In the genomic region with DNA sequence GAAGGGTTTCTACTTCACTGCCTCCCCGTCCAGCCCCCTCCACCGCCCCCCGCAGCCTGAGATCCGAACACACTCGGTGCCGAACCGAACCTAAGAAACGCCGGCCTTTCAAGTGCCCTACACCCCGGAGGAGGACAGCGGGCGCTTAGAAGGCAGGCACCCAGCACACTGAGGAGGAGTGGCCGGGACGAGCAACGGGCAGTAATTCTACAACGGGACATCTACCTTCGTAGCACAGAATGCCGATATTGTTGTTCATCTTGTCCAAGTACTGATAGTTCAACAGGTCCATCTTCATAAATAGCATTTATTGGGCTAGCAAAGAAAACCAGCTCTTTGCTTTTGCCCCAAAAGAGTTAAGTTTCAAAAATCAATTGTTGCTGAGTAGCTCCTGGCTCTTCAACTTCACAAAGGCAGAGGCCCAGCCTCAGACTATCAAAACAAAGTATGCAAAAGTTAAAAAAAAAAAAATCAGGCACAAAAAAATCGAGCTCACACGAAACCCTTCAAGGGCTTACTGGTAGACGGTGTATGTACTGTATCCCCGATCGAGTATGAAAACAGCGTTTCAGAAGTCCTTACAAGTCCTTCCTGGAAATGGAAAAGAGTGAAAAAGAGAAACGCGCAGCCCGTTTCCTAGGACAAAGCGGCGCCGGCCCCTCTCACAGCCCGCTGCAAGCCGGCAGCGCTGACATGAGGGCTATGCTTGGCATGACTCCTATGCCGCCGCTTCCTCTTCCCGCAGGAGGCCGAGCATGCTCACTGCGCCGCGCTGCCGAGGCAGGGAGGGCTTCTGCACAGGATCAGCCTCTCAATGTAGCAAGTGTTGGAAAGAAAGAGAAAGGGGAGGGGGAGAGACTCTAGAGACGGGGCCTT, we compare ENCODE assay signal across 8 cellular contexts. TPM values are rescaled to one million over a fixed set of nuclear protein-coding genes. Genes with fewer than 3 reads are reported as not detected.
DNase-seq lines count a peak whose midpoint lies in the region; ATAC-seq, FAIRE-seq and TF ChIP-seq lines count a peak whose summit lies in the region.

Gene VGLL4, minus strand, starts transcription at position 704 of the 876 bp plus-strand sequence. Its CDS starts 397 bp downstream, at position 307.

- H3K27ac ChIP-seq in A549 (peak within 1 kb of the TSS; percentile 84 to 88), kidney (ENCODE audit: low read depth in 2 of 2, low read length in 2 of 2) (peak within 1 kb of the TSS; percentile 91 to 95)

- WGBS in A549 (ENCODE audit: missing lambda C conversion rate): under 1% methylated on average over 28 of the region's 42 CpGs

- H3K36me3 ChIP-seq in kidney (ENCODE audit: control insufficient read depth in 1 of 2, insufficient read depth in 2 of 2, low read length in 2 of 2): no peaks in the 10 kb centered on the region

- POLR2A ChIA-PET in A549 (lab: Yijun Ruan, JAX): interaction anchor here (0.6 to 1.6 kb wide), 8 partner anchors 8 to 302 kb away, joined by 3 to 9 read pairs (median 3); partner anchors contain the start of gene TAMM41

- H3K4me3 ChIP-seq in A549 (peak within 1 kb of the TSS; percentile 61), kidney (ENCODE audit: low read length in 2 of 2) (peak within 1 kb of the TSS; percentile 84 to 92)

- FAIRE-seq in A549 (lab: Jason Lieb, UNC) (no peak), kidney (lab: Jason Lieb, UNC) (no peak)

- TF ChIP-seq POLR2A in A549 (IDR thresholded peaks at IDR 0.05; ENCODE audit: low read length): peak; percentile 75

- TF ChIP-seq EP300 in A549 (IDR thresholded peaks at IDR 0.05): no peak

- H3K9ac ChIP-seq in kidney (ENCODE audit: low read length in 2 of 2): peak within 1 kb of the TSS; percentile 85 to 93

- peak; percentile 20 to 21; a peak in 2 of 5 replicates for TF ChIP-seq RAD21 in A549 (conservative IDR thresholded peaks at IDR 0.05 in 1 of 2, IDR thresholded peaks at IDR 0.05 in 1 of 2)

- DNase-seq in A549 (ENCODE audit: low read depth in 1 of 2, low spot score in 1 of 2): peak; percentile 79 to 83
- peak; percentile 68 to 88 for DNase-seq in NCI-H446 (lab: John Stamatoyannopoulos, UW)
- DNase-seq in activated CD4-positive, CD25-positive, alpha-beta regulatory T cell treated with anti-CD3 and anti-CD28 coated beads, Interleukin-2, amount 50 U/mL, for 16 hours (ENCODE audit: low read depth, low spot score): peak; percentile 36
- DNase-seq in cerebellum (ENCODE audit: low spot score): peak; percentile 81
- peak; percentile 95 for DNase-seq in kidney
- DNase-seq in stimulated activated CD4-positive, alpha-beta T cell treated with anti-CD3 and anti-CD28 coated beads, Interleukin-12 subunit alpha, Interleukin-12 subunit beta, amount 100 ng/mL, for 48 hours (ENCODE audit: low read depth in 2 of 3, low spot score in 1 of 3): peak; percentile 57 to 66 (median 59)

- ATAC-seq in A549 (peak; percentile 91 to 96), GM18520 (IDR thresholded peaks at IDR 0.05; ENCODE audit: unreplicated experiment) (peak; percentile 40), HG03095 (IDR thresholded peaks at IDR 0.05; ENCODE audit: unreplicated experiment) (peak; percentile 53)

- no peaks in the 10 kb centered on the region for H3K9me3 ChIP-seq in A549
- no peaks in the 10 kb centered on the region for H3K9me3 ChIP-seq in kidney (ENCODE audit: control insufficient read depth in 1 of 2, low read length in 2 of 2)

- intact Hi-C loops in kidney (cut with DNase I): no loop called here

- CTCF ChIA-PET in A549 (lab: Yijun Ruan, JAX): interaction anchor here (0.5 to 2.8 kb wide), 7 partner anchors 9 to 264 kb away, joined by 3 to 15 read pairs (median 4); no protein-coding TSS in a partner anchor

- H3K4me1 ChIP-seq in A549: peaks cover 17% of the 10 kb centered on the region; the same call in 2 of the 3 replicates
- peaks cover 8 to 13% of the 10 kb centered on the region in 2 donors for H3K4me1 ChIP-seq in kidney (ENCODE audit: control insufficient read depth in 1 of 2, insufficient read depth in 1 of 2, low read depth in 1 of 2, low read length in 2 of 2)

- TF ChIP-seq CTCF in A549 (IDR thresholded peaks at IDR 0.05) (no peak), kidney (IDR thresholded peaks at IDR 0.05; ENCODE audit: borderline replicate concordance, extremely low read depth, insufficient read depth) (no peak)

- H3K4me2 ChIP-seq in A549: peak within 1 kb of the TSS; percentile 91

TF ChIP-seq in A549, 52 proteins besides CTCF, POLR2A, EP300 and RAD21:
- TF ChIP-seq CHD4 (IDR thresholded peaks at IDR 0.05; ENCODE audit: borderline replicate concordance) (no peak), MAFK (IDR thresholded peaks at IDR 0.05; ENCODE audit: partially characterized antibody) (no peak), ESRRA (IDR thresholded peaks at IDR 0.05; ENCODE audit: borderline replicate concordance, low read length) (no peak), JUN (IDR thresholded peaks at IDR 0.05) (0 out of 5 replicates have a peak, but pooled peaks of 1 of the 2 experiments have one; percentile 46), HOXB13 (CRISPR knock-in tag; IDR thresholded peaks at IDR 0.05; ENCODE audit: low read depth) (no peak), TP53 (CRISPR knock-in tag; IDR thresholded peaks at IDR 0.05) (no peak), BHLHE40 (IDR thresholded peaks at IDR 0.05; ENCODE audit: low read depth, low read length) (no peak), TFCP2L1 (CRISPR knock-in tag; IDR thresholded peaks at IDR 0.05) (no peak), HDAC2 (IDR thresholded peaks at IDR 0.05) (0 out of 2 replicates have a peak, but pooled peaks have one; percentile 10), PBX3 (IDR thresholded peaks at IDR 0.05) (no peak), BCL3 (IDR thresholded peaks at IDR 0.05) (0 out of 3 replicates have a peak, but pooled peaks have one; percentile 35), ATOH8 (CRISPR knock-in tag; IDR thresholded peaks at IDR 0.05; ENCODE audit: low read depth) (0 out of 2 replicates have a peak, but pooled peaks have one; percentile 43), FOXS1 (CRISPR knock-in tag; IDR thresholded peaks at IDR 0.05) (no peak), NR3C1 (IDR thresholded peaks at IDR 0.05) (no peak), FOSL2 (IDR thresholded peaks at IDR 0.05) (no peak), FOSL2 (CRISPR knock-in tag; IDR thresholded peaks at IDR 0.05) (no peak)
- TF ChIP-seq, protein P1, sequence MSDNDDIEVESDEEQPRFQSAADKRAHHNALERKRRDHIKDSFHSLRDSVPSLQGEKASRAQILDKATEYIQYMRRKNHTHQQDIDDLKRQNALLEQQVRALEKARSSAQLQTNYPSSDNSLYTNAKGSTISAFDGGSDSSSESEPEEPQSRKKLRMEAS (IDR thresholded peaks at IDR 0.05): peak; percentile 87

RNA-seq across cellular contexts. Expression of gene VGLL4, which starts in this region (rescaled TPM):
- 26.3 and 28.1 TPM in 2 replicates for polyA plus RNA-seq in A549 (2011; rRNA removed)
- polyA plus RNA-seq in A549 (2012; cell fraction: cytosol; rRNA removed): 29.7 and 37.9 TPM in 2 replicates
- 47.0 and 48.7 TPM in 2 replicates for polyA plus RNA-seq in A549 (2012; cell fraction: nucleus; rRNA removed)
- polyA plus RNA-seq in A549 (2017; fragmentation: RNase III; extraction: RNeasy Plus Mini Kit Qiagen cat#74134 plus additional on column Dnase treatment): 22.0 to 24.7 TPM (median 24.2 TPM) in 3 replicates
- 20.6 and 22.9 TPM in 2 replicates for polyA minus RNA-seq in A549 (2011; rRNA and poly(A)+ RNA removed)
- total RNA-seq in cerebellum: 78.3 TPM
- 78.5 TPM for total RNA-seq in kidney
- 41.4 TPM for polyA plus RNA-seq in kidney (ENCODE audit: insufficient read depth, low read depth, low replicate concordance)

Comparison
In these comparisons a context has a peak if more than half of its experiments do, and no peak if none do; other contexts are left out.
1. Peak in every context shown above with its lines: DNase-seq, ATAC-seq, H3K4me3 ChIP-seq and H3K27ac ChIP-seq.
2. ATAC-seq: peak in every context shown above with its lines; median percentile 94 in A549; 53 in HG03095; 40 in GM18520.
3. DNase-seq: peak in every context shown above with its lines; median percentile 95 in kidney; 81 in A549; 81 in cerebellum; 78 in NCI-H446; 59 in stimulated activated CD4-positive, alpha-beta T cell treated with anti-CD3 and anti-CD28 coated beads, Interleukin-12 subunit alpha, Interleukin-12 subunit beta, amount 100 ng/mL, for 48 hours; 36 in activated CD4-positive, CD25-positive, alpha-beta regulatory T cell treated with anti-CD3 and anti-CD28 coated beads, Interleukin-2, amount 50 U/mL, for 16 hours.